ENCODE assay signal across 15 cellular contexts in the genomic region with DNA sequence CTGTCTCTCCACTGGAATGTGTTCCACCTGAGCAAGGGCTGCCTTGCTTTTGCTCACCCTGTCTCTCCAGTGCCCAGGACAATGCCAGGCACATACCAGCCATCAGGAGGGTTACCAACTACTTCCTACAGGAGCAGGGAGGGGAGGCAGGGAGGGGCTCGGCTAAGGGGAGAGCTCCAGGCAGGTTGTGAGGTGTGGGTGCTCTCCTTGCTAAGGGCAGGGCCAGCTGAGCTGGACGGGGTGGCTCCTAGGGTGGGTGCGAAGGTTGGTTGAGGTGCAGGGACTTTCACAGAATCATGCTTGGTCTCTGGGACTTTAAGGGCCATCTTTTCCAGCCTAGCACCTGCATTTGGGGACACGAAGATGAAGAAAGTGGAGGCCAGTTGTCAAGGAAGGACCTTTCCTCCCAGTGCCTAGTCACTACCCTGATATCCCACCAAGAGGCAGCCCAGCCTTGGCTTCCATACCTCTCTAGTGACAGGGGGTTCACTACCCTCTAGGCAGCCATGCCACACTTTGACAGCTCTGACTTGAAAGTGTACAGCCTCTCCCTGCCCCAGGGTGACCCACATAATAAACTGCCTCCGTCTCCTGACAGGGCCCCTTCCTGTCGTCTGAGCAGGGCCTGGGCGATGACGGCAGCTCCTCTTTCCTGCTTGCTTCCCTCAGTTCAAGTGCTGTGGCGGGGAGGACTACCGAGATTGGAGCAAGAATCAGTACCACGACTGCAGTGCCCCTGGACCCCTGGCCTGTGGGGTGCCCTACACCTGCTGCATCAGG. TPM values are rescaled to one million over a fixed set of nuclear protein-coding genes. Genes with fewer than 3 reads are reported as not detected.
DNase-seq lines count a peak whose midpoint lies in the region; ATAC-seq and TF ChIP-seq lines count a peak whose summit lies in the region.
"Had no signal": no experiment of that assay in that cellular context is flagged by ENCODE, and none has a peak within 500 bp of the region (broad histone marks: within the 10 kb centered on the region; RNA-seq: fewer than 3 reads in every experiment).

No MANE protein-coding gene starts in this region.

- POLR2A ChIA-PET in activated CD8-positive, alpha-beta T cell treated with anti-CD3 and anti-CD28 coated beads for 36 hours (lab: Charles Lee): interaction anchor here (1.0 kb wide), 1 partner anchor 70 kb away, joined by 3 read pairs; no protein-coding TSS in a partner anchor

- H3K4me1 ChIP-seq in skeletal muscle tissue (ENCODE audit: control insufficient read depth in 3 of 3, insufficient read depth in 3 of 3, low read length in 3 of 3): peaks cover 47 to 79% (median 56%) of the 10 kb centered on the region in 3 donors
- H3K4me1 ChIP-seq: pancreas had no signal

- no peaks in the 10 kb centered on the region for H3K27me3 ChIP-seq in layer of hippocampus (ENCODE audit: control insufficient read depth, insufficient read depth, low read length)
- no peaks in the 10 kb centered on the region for H3K27me3 ChIP-seq in skeletal muscle tissue (ENCODE audit: control insufficient read depth in 3 of 3, insufficient read depth in 3 of 3, low read length in 3 of 3)
- H3K27me3 ChIP-seq: pancreas had no signal

- H3K36me3 Mint-ChIP-seq in activated CD8-positive, alpha-beta T cell treated with anti-CD3 and anti-CD28 coated beads for 36 hours (ENCODE audit: low read depth): no peaks in the 10 kb centered on the region

- peak overlapping the region; percentile 77 for H3K27ac ChIP-seq in layer of hippocampus (ENCODE audit: low read depth, low read length)
- H3K27ac ChIP-seq in skeletal muscle tissue (ENCODE audit: low read depth, low read length): peak overlapping the region; percentile 54
- H3K27ac ChIP-seq: pancreas had no signal

- H3K27me3 Mint-ChIP-seq in activated CD8-positive, alpha-beta T cell treated with anti-CD3 and anti-CD28 coated beads for 36 hours: no peaks in the 10 kb centered on the region

- no peaks in the 10 kb centered on the region for H3K4me1 Mint-ChIP-seq in activated CD8-positive, alpha-beta T cell treated with anti-CD3 and anti-CD28 coated beads for 36 hours (ENCODE audit: low read depth)

- H3K36me3 ChIP-seq in skeletal muscle tissue (ENCODE audit: control insufficient read depth in 3 of 3, insufficient read depth in 3 of 3, low read length in 3 of 3): peaks cover 0 to 6% (median 3%) of the 10 kb centered on the region in 3 donors
- H3K36me3 ChIP-seq: pancreas had no signal

- H3K9ac ChIP-seq in skeletal muscle tissue (ENCODE audit: low read depth in 1 of 3, low read length in 3 of 3): peak overlapping the region in 2 of 3 donors; percentile 33 to 66
- H3K9ac ChIP-seq: SK-N-SH had no signal

- H3K4me3 ChIP-seq in skeletal muscle tissue (ENCODE audit: low read length in 3 of 3): no peak overlapping the region
- H3K4me3 ChIP-seq: coronary artery, pancreas had no signal

- CTCF ChIA-PET in activated CD8-positive, alpha-beta T cell treated with anti-CD3 and anti-CD28 coated beads for 36 hours (lab: Charles Lee): interaction anchor here (1.0 to 2.4 kb wide), 3 partner anchors 9 to 18 kb away, joined by 3 to 13 read pairs (median 5); no protein-coding TSS in a partner anchor

- no peak for TF ChIP-seq CTCF in activated CD8-positive, alpha-beta T cell treated with anti-CD3 and anti-CD28 coated beads for 36 hours (IDR thresholded peaks at IDR 0.05)

- no peaks in the 10 kb centered on the region for H3K9me3 ChIP-seq in skeletal muscle tissue (ENCODE audit: control insufficient read depth in 3 of 3, low read length in 3 of 3)
- H3K9me3 ChIP-seq: pancreas, SK-N-SH had no signal

- no peak overlapping the region for H3K27ac Mint-ChIP-seq in activated CD8-positive, alpha-beta T cell treated with anti-CD3 and anti-CD28 coated beads for 36 hours

- peak; percentile 28 to 56 for DNase-seq in Kasumi-1 (lab: John Stamatoyannopoulos, UW)
- DNase-seq in activated CD8-positive, alpha-beta T cell treated with anti-CD3 and anti-CD28 coated beads for 36 hours: no peak
- DNase-seq in kidney glomerular epithelial cell (lab: John Stamatoyannopoulos, UW): no peak
- DNase-seq in HuH-7.5 (ENCODE audit: low spot score): no peak
- DNase-seq: activated CD8-positive, alpha-beta memory T cell treated with anti-CD3 and anti-CD28 coated beads, Interleukin-2, amount 50 U/mL, for 48 hours; DND-41; Karpas-422; mesendoderm; NCI-H1694 treated with DMSO at 0.1 percent for 48 hours; pancreas; SK-N-SH had no signal

- H3K9me3 Mint-ChIP-seq in activated CD8-positive, alpha-beta T cell treated with anti-CD3 and anti-CD28 coated beads for 36 hours: no peaks in the 10 kb centered on the region

- no peak overlapping the region for H3K4me3 Mint-ChIP-seq in activated CD8-positive, alpha-beta T cell treated with anti-CD3 and anti-CD28 coated beads for 36 hours

- peak; percentile 68 for ATAC-seq in activated CD8-positive, alpha-beta T cell treated with anti-CD3 and anti-CD28 coated beads for 36 hours
- ATAC-seq in HG02759 (IDR thresholded peaks at IDR 0.05; ENCODE audit: unreplicated experiment): no peak

- intact Hi-C loops in activated CD8-positive, alpha-beta T cell treated with anti-CD3 and anti-CD28 coated beads for 36 hours (cut with micrococcal nuclease): no loop called here

RNA-seq across cellular contexts. Expression of gene TSPAN15, which starts 46.5 kb away (rescaled TPM):
- 1 to 10 TPM in 1 of 2 experiments, under 1 TPM in 1; 0.58 to 1.2 TPM for total RNA-seq in activated CD8-positive, alpha-beta T cell treated with anti-CD3 and anti-CD28 coated beads for 36 hours
- total RNA-seq in skeletal muscle tissue: 72.0 TPM

Comparison
In these comparisons a context has a peak if more than half of its experiments do, and no peak if none do; other contexts are left out.
1. DNase-seq: peak in Kasumi-1 (2 of 2); none in activated CD8-positive, alpha-beta T cell treated with anti-CD3 and anti-CD28 coated beads for 36 hours (single experiment), kidney glomerular epithelial cell (single experiment) and HuH-7.5 (single experiment).
2. RNA of gene TSPAN15, which starts 46.5 kb away (total RNA-seq): 72.0 TPM in skeletal muscle tissue (single experiment); 0.58 to 1.2 TPM in activated CD8-positive, alpha-beta T cell treated with anti-CD3 and anti-CD28 coated beads for 36 hours; every median in the first group is over 10 times any median in the second.